In genomic region chr21:38805282-38806152, GRCh38 we compare ENCODE assay signal across 8 cellular contexts. TPM values are rescaled to one million over a fixed set of nuclear protein-coding genes. Genes with fewer than 3 reads are reported as not detected.
DNase-seq lines count a peak whose midpoint lies in the region; FAIRE-seq and TF ChIP-seq lines count a peak whose summit lies in the region.

TSS of gene ETS2 (plus strand) at chr21:38805929. CDS start at chr21:38810035, 4,106 bp downstream.

- TF ChIP-seq POLR2A in NB4 (IDR thresholded peaks at IDR 0.05; ENCODE audit: extremely low read depth, insufficient read length): peak; percentile 59

- H3K4me3 Mint-ChIP-seq in activated naive CD4-positive, alpha-beta T cell treated with anti-CD3 and anti-CD28 coated beads, Interleukin-2, amount 10 ng/mL, durations not matched to agents 7 days and 5 days: peak within 1 kb of the TSS; percentile 77

- no peaks in the 10 kb centered on the region for H3K9me3 Mint-ChIP-seq in activated naive CD4-positive, alpha-beta T cell treated with anti-CD3 and anti-CD28 coated beads, Interleukin-2, amount 10 ng/mL, durations not matched to agents 7 days and 5 days

- H3K9ac ChIP-seq in SK-N-MC (ENCODE audit: insufficient read length) (peak within 1 kb of the TSS; percentile 88), subcutaneous abdominal adipose tissue (ENCODE audit: low read length in 5 of 5) (peak within 1 kb of the TSS; percentile 12 to 92 (median 84))

- TF ChIP-seq CTCF in NB4 (IDR thresholded peaks at IDR 0.05; ENCODE audit: low read depth, low read length): no peak

- peak within 1 kb of the TSS; percentile 87 for H3K27ac Mint-ChIP-seq in activated naive CD4-positive, alpha-beta T cell treated with anti-CD3 and anti-CD28 coated beads, Interleukin-2, amount 10 ng/mL, durations not matched to agents 7 days and 5 days

- H3K9me3 ChIP-seq in SK-N-MC (ENCODE audit: low read depth, low read length) (no peaks in the 10 kb centered on the region), neuron (ENCODE audit: low read length) (no peaks in the 10 kb centered on the region), subcutaneous abdominal adipose tissue (ENCODE audit: control insufficient read depth in 5 of 5, low read length in 5 of 5) (no peaks in the 10 kb centered on the region)

- H3K36me3 Mint-ChIP-seq in activated naive CD4-positive, alpha-beta T cell treated with anti-CD3 and anti-CD28 coated beads, Interleukin-2, amount 10 ng/mL, durations not matched to agents 7 days and 5 days: peaks cover 23% of the 10 kb centered on the region

- H3K4me1 Mint-ChIP-seq in activated naive CD4-positive, alpha-beta T cell treated with anti-CD3 and anti-CD28 coated beads, Interleukin-2, amount 10 ng/mL, durations not matched to agents 7 days and 5 days: peaks cover 30% of the 10 kb centered on the region

- peak within 1 kb of the TSS; percentile 96 for H2AFZ ChIP-seq in neuron (ENCODE audit: low read depth, low read length)

- no peak within 1 kb of the TSS for H3K27ac ChIP-seq in SK-N-MC
- peak within 1 kb of the TSS; percentile 81 for H3K27ac ChIP-seq in subcutaneous abdominal adipose tissue (ENCODE audit: low read depth, low read length)

- DNase-seq in Daoy (ENCODE audit: low read depth): peak; percentile 97
- peak; percentile 94 for DNase-seq in HCEC 1CT
- DNase-seq in NB4 (ENCODE audit: low read depth): peak; percentile 95
- DNase-seq in SK-N-MC (ENCODE audit: low read depth, low spot score): no peak
- peak; percentile 86 for DNase-seq in activated naive CD4-positive, alpha-beta T cell treated with anti-CD3 and anti-CD28 coated beads, Interleukin-2, amount 10 ng/mL, durations not matched to agents 7 days and 5 days
- peak; percentile 78 to 81 for DNase-seq in frontal cortex (ENCODE audit: low spot score in 2 of 2)

- peaks cover 14% of the 10 kb centered on the region for H3K27me3 Mint-ChIP-seq in activated naive CD4-positive, alpha-beta T cell treated with anti-CD3 and anti-CD28 coated beads, Interleukin-2, amount 10 ng/mL, durations not matched to agents 7 days and 5 days

- H3K36me3 ChIP-seq in SK-N-MC (ENCODE audit: insufficient read depth, low read length): peaks cover 19% of the 10 kb centered on the region
- H3K36me3 ChIP-seq in neuron (ENCODE audit: insufficient read depth, low read length): no peaks in the 10 kb centered on the region
- peaks cover 0 to 11% (median 2%) of the 10 kb centered on the region in 5 donors for H3K36me3 ChIP-seq in subcutaneous abdominal adipose tissue (ENCODE audit: control insufficient read depth in 5 of 5, insufficient read depth in 5 of 5, low read length in 5 of 5)

- H3K4me3 ChIP-seq in NB4 (ENCODE audit: low read depth, low read length): peak within 1 kb of the TSS; percentile 87
- peak within 1 kb of the TSS; percentile 78 for H3K4me3 ChIP-seq in SK-N-MC
- H3K4me3 ChIP-seq in neuron (ENCODE audit: low read length): peak within 1 kb of the TSS; percentile 70
- H3K4me3 ChIP-seq in subcutaneous abdominal adipose tissue (ENCODE audit: low read depth in 1 of 5, low read length in 5 of 5): peak within 1 kb of the TSS; percentile 71 to 85 (median 80)

- FAIRE-seq in frontal cortex (lab: Jason Lieb, UNC): no peak

- no peaks in the 10 kb centered on the region for H3K27me3 ChIP-seq in neuron (ENCODE audit: insufficient read depth, low read length)
- H3K27me3 ChIP-seq in subcutaneous abdominal adipose tissue (ENCODE audit: control insufficient read depth in 5 of 5, insufficient read depth in 4 of 5, low read length in 5 of 5): no peaks in the 10 kb centered on the region

- CTCF ChIA-PET in activated naive CD4-positive, alpha-beta T cell treated with anti-CD3 and anti-CD28 coated beads, Interleukin-2, amount 10 ng/mL, durations not matched to agents 7 days and 5 days (lab: Charles Lee): no interaction called here

- H3K4me1 ChIP-seq in neuron (ENCODE audit: insufficient read depth, low read length): peaks cover 16% of the 10 kb centered on the region
- peaks cover 0 to 40% (median 24%) of the 10 kb centered on the region in 5 donors for H3K4me1 ChIP-seq in subcutaneous abdominal adipose tissue (ENCODE audit: control insufficient read depth in 5 of 5, insufficient read depth in 5 of 5, low read length in 5 of 5)

RNA-seq across cellular contexts. Expression of gene ETS2, which starts in this region (rescaled TPM):
- total RNA-seq in Daoy (2014; rRNA removed; shearing (Covaris generic)): 21.5 and 25.7 TPM in 2 replicates
- total RNA-seq in frontal cortex: 11.0 TPM
